ENCODE assay signal across 8 cellular contexts in the genomic region with DNA sequence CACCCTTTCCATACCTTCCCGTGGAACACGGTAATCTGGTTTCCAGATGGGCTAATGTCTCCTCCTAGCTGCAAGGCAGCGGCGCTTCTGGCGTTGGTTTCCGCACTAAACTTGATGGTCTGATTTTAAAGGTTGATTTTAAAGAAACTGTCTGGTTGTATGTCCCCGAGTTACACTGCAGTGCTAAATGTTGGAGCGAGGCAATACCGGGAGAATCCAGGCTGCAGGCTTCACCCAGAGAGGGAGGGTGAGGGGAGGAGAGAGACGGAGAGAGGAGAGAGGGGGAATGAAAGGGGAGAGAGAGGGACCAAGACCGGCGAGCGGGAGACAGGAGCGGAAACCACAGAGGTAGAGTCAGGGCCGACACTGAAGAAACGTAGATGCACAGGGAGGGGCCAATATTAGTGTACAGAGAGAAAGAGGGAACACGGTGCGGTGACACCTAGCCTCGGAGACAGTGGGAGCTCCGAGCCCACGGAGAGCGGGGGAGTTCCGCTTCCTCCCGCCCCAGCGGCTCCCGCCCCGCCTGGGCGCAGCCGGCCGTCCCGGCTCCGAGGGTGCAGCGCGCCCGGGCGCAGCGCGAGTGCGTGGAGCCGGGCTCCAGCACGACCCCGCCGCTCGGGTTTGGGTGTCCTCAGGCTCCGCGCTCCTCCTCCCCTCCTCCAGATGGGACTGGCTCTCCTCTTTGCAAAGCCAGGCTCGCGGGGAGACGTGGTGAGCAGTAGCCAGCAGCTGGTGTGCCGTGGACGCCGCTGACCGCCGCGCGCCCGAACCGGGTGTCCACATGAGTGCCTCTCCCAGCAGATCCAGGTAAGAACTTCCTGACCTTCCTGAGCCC.
DNase-seq lines count a peak whose midpoint lies in the region; ATAC-seq, FAIRE-seq and TF ChIP-seq lines count a peak whose summit lies in the region.

No MANE protein-coding gene starts in this region.

- no peak for DNase-seq in GM12864 (ENCODE audit: low read depth)
- DNase-seq in SK-N-MC (ENCODE audit: low read depth, low spot score) = no peak
- DNase-seq in ecto neural progenitor cell (ENCODE audit: low spot score) = peak; percentile 67
- peak; percentile 42 for DNase-seq in urothelium cell line (ENCODE audit: low spot score)
- DNase-seq in globus pallidus (ENCODE audit: low spot score) = no peak
- DNase-seq in SW 1271 (lab: John Stamatoyannopoulos, UW) = no peak

- ATAC-seq in HG02885 (IDR thresholded peaks at IDR 0.05; ENCODE audit: poor library complexity, unreplicated experiment) = peak; percentile 60

- H3K27me3 ChIP-seq in muscle layer of duodenum (ENCODE audit: low read depth, low read length) = peaks cover 17% of the 10 kb centered on the region

- peak; percentile 9 for TF ChIP-seq CTCF in GM12864 (IDR thresholded peaks at IDR 0.05; ENCODE audit: low read depth, low read length, missing control alignments)

- H3K9me3 ChIP-seq in SK-N-MC (ENCODE audit: low read depth, low read length) (no peaks in the 10 kb centered on the region), muscle layer of duodenum (ENCODE audit: control insufficient read depth in 1 of 2, low read length in 2 of 2) (no peaks in the 10 kb centered on the region)

- H3K36me3 ChIP-seq in SK-N-MC (ENCODE audit: insufficient read depth, low read length) (no peaks in the 10 kb centered on the region), muscle layer of duodenum (ENCODE audit: control insufficient read depth in 1 of 2, insufficient read depth in 2 of 2, low read length in 2 of 2) (no peaks in the 10 kb centered on the region)

- H3K27ac ChIP-seq in SK-N-MC (no peak overlapping the region), muscle layer of duodenum (ENCODE audit: low read length) (no peak overlapping the region)

- H3K4me3 ChIP-seq in GM12864 (ENCODE audit: low read depth, low read length) = peak overlapping the region; percentile 60
- peak overlapping the region; percentile 92 for H3K4me3 ChIP-seq in SK-N-MC
- peak overlapping the region; percentile 62 to 68 for H3K4me3 ChIP-seq in muscle layer of duodenum (ENCODE audit: low read depth in 1 of 2, low read length in 2 of 2)

- no peak for FAIRE-seq in urothelium cell line (lab: Jason Lieb, UNC)

- H3K4me1 ChIP-seq in muscle layer of duodenum (ENCODE audit: control insufficient read depth in 1 of 2, insufficient read depth in 2 of 2, low read length in 2 of 2) = peaks cover 0 to 18% of the 10 kb centered on the region in 2 donors

- H3K9ac ChIP-seq in SK-N-MC (ENCODE audit: insufficient read length) = peak overlapping the region; percentile 70

Comparison
In these comparisons a context has a peak if more than half of its experiments do, and no peak if none do; other contexts are left out.
1. DNase-seq: peak in ecto neural progenitor cell (single experiment) and urothelium cell line (single experiment); none in GM12864 (single experiment), SK-N-MC (single experiment), globus pallidus (single experiment) and SW 1271 (0 of 2).
2. Peak in every context shown above with its lines, with median percentiles within 50 percentile points of each other: H3K4me3 ChIP-seq.